In the genomic region with DNA sequence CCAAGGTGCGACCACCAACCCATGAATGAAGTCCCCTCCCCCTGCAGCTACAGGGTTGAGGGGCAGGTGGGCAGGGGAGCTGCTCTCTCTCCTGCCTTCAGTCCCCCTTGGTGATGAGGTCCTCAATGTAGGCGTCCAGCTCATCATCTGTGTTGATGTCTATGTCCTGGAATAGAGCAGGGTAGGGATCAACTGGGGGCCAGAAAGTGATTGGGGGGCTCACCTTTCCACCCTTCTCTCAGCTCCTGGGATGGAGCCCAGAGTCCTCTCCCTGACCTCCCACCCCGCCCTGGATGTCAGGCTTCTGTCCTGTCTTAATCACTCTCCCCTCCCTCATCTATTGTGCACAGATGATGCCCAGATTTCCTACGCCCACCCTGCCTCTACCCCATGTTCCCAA, we compare ENCODE assay signal across 19 cellular contexts. TPM values are rescaled to one million over a fixed set of nuclear protein-coding genes. Genes with fewer than 3 reads are reported as not detected.
A peak's percentile ranks its signal among the peaks of the same experiment; 100 is the strongest.
DNase-seq lines count a peak whose midpoint lies in the region; ATAC-seq and TF ChIP-seq lines count a peak whose summit lies in the region.
"Had no signal": no experiment of that assay in that cellular context is flagged by ENCODE, and none has a peak within 500 bp of the region (broad histone marks: within the 10 kb centered on the region; RNA-seq: fewer than 3 reads in every experiment).

No MANE protein-coding gene starts in this region.

- H3K4me1 Mint-ChIP-seq in activated T-cell treated with anti-CD3 and anti-CD28 coated beads, Interleukin-2, amount 50 U/mL, for 72 hours (ENCODE audit: low read depth), result peaks cover 12% of the 10 kb centered on the region
- H3K4me1 Mint-ChIP-seq in CD8-positive, alpha-beta memory T cell, result peaks cover 10 to 18% (median 14%) of the 10 kb centered on the region in 3 donors
- H3K4me1 Mint-ChIP-seq in endothelial cell (ENCODE audit: unreplicated experiment), result peaks cover 9% of the 10 kb centered on the region
- peaks cover 10% of the 10 kb centered on the region for H3K4me1 Mint-ChIP-seq in stimulated activated effector memory CD8-positive, alpha-beta T cell treated with anti-CD3 and anti-CD28 coated beads, Interleukin-12 subunit alpha, Interleukin-12 subunit beta, amount 100 ng/mL, for 72 hours

- no peak overlapping the region for H3K4me3 Mint-ChIP-seq in activated T-cell treated with anti-CD3 and anti-CD28 coated beads, Interleukin-2, amount 50 U/mL, for 72 hours
- H3K4me3 Mint-ChIP-seq in CD8-positive, alpha-beta memory T cell, result no peak overlapping the region
- H3K4me3 Mint-ChIP-seq in endothelial cell (ENCODE audit: unreplicated experiment), result peak overlapping the region; percentile 35
- H3K4me3 Mint-ChIP-seq in stimulated activated effector memory CD8-positive, alpha-beta T cell treated with anti-CD3 and anti-CD28 coated beads, Interleukin-12 subunit alpha, Interleukin-12 subunit beta, amount 100 ng/mL, for 72 hours, result no peak overlapping the region

- no peak for TF ChIP-seq CTCF in endothelial cell (IDR thresholded peaks at IDR 0.05; ENCODE audit: unreplicated experiment)

- POLR2A ChIA-PET in CD8-positive, alpha-beta memory T cell (lab: Charles Lee), result no interaction called here

- CTCF ChIA-PET in CD8-positive, alpha-beta memory T cell (lab: Charles Lee), result no interaction called here

- no peak for ATAC-seq in activated T-cell treated with anti-CD3 and anti-CD28 coated beads, Interleukin-2, amount 50 U/mL, for 72 hours (replicated peaks in 1 of 2)
- ATAC-seq in stimulated activated effector memory CD8-positive, alpha-beta T cell treated with anti-CD3 and anti-CD28 coated beads, Interleukin-12 subunit alpha, Interleukin-12 subunit beta, amount 100 ng/mL, for 72 hours, result no peak
- ATAC-seq: Right ventricle myocardium inferior had no signal

- H3K27ac Mint-ChIP-seq in activated T-cell treated with anti-CD3 and anti-CD28 coated beads, Interleukin-2, amount 50 U/mL, for 72 hours, result peak overlapping the region; percentile 4
- peak overlapping the region in 6 of 8 donors; percentile 14 to 75 (median 26) for H3K27ac Mint-ChIP-seq in CD8-positive, alpha-beta memory T cell
- no peak overlapping the region for H3K27ac Mint-ChIP-seq in endothelial cell (ENCODE audit: unreplicated experiment)
- H3K27ac Mint-ChIP-seq in stimulated activated effector memory CD8-positive, alpha-beta T cell treated with anti-CD3 and anti-CD28 coated beads, Interleukin-12 subunit alpha, Interleukin-12 subunit beta, amount 100 ng/mL, for 72 hours, result peak overlapping the region; percentile 48

- H3K4me1 ChIP-seq in CD8-positive, alpha-beta memory T cell (ENCODE audit: insufficient read depth, low read length), result peaks cover 20% of the 10 kb centered on the region
- H3K4me1 ChIP-seq: SJSA1 had no signal

- H3K4me3 ChIP-seq in CD8-positive, alpha-beta memory T cell (ENCODE audit: low read length), result no peak overlapping the region
- H3K4me3 ChIP-seq: SJSA1 had no signal

- H3K36me3 Mint-ChIP-seq in activated T-cell treated with anti-CD3 and anti-CD28 coated beads, Interleukin-2, amount 50 U/mL, for 72 hours (ENCODE audit: insufficient read depth in 2 of 2), result peaks cover 0 to 8% of the 10 kb centered on the region in 2 donors
- H3K36me3 Mint-ChIP-seq in CD8-positive, alpha-beta memory T cell, result peaks cover 9 to 70% (median 25%) of the 10 kb centered on the region in 3 donors
- peaks cover 59% of the 10 kb centered on the region for H3K36me3 Mint-ChIP-seq in endothelial cell (ENCODE audit: low read depth, unreplicated experiment)
- peaks cover 64% of the 10 kb centered on the region for H3K36me3 Mint-ChIP-seq in stimulated activated effector memory CD8-positive, alpha-beta T cell treated with anti-CD3 and anti-CD28 coated beads, Interleukin-12 subunit alpha, Interleukin-12 subunit beta, amount 100 ng/mL, for 72 hours

- no peaks in the 10 kb centered on the region for H3K27me3 Mint-ChIP-seq in activated T-cell treated with anti-CD3 and anti-CD28 coated beads, Interleukin-2, amount 50 U/mL, for 72 hours (ENCODE audit: low read depth)
- peaks cover 0 to 1% of the 10 kb centered on the region in 2 donors for H3K27me3 Mint-ChIP-seq in CD8-positive, alpha-beta memory T cell
- peaks cover 4% of the 10 kb centered on the region for H3K27me3 Mint-ChIP-seq in endothelial cell (ENCODE audit: unreplicated experiment)

- no peaks in the 10 kb centered on the region for H3K9me3 ChIP-seq in CD8-positive, alpha-beta memory T cell (ENCODE audit: low read length)
- H3K9me3 ChIP-seq: SJSA1 had no signal

- DNase-seq in activated T-cell treated with anti-CD3 and anti-CD28 coated beads, Interleukin-2, amount 50 U/mL, for 72 hours, result no peak
- DNase-seq in activated T-cell treated with anti-CD3 and anti-CD28 coated beads, Interleukin-2, amount 50 U/mL, for 1 hour, result no peak
- no peak for DNase-seq in CD8-positive, alpha-beta memory T cell
- DNase-seq in endothelial cell (ENCODE audit: low spot score), result no peak
- DNase-seq in stimulated activated effector memory CD8-positive, alpha-beta T cell treated with anti-CD3 and anti-CD28 coated beads, Interleukin-12 subunit alpha, Interleukin-12 subunit beta, amount 100 ng/mL, for 72 hours (ENCODE audit: low spot score in 2 of 2), result no peak
- DNase-seq in NCI-H1694 treated with DMSO at 0.1 percent for 48 hours (lab: John Stamatoyannopoulos, UW), result no peak
- DNase-seq in middle frontal gyrus (ENCODE audit: extremely low spot score, low spot score), result no peak
- DNase-seq: EL, H7, Kasumi-1, NCI-H1417 treated with DMSO at 0.1 percent for 48 hours, NCI-H187 treated with DMSO at 0.1 percent for 48 hours, NCI-H2107, NCI-H446 treated with DMSO at 0.1 percent for 48 hours, NCI-H526 treated with DMSO at 0.1 percent for 48 hours, OCI-M1 had no signal

- peaks cover 45% of the 10 kb centered on the region for H3K36me3 ChIP-seq in CD8-positive, alpha-beta memory T cell (ENCODE audit: insufficient read depth, low read length)

- H3K27me3 ChIP-seq in CD8-positive, alpha-beta memory T cell (ENCODE audit: insufficient read depth, low read length, poor library complexity, severe bottlenecking), result no peaks in the 10 kb centered on the region
- H3K27me3 ChIP-seq: SJSA1 had no signal

- no peaks in the 10 kb centered on the region for H3K9me3 Mint-ChIP-seq in activated T-cell treated with anti-CD3 and anti-CD28 coated beads, Interleukin-2, amount 50 U/mL, for 72 hours
- H3K9me3 Mint-ChIP-seq in CD8-positive, alpha-beta memory T cell, result peaks cover 0 to 3% (median 0%) of the 10 kb centered on the region in 5 donors
- no peaks in the 10 kb centered on the region for H3K9me3 Mint-ChIP-seq in endothelial cell (ENCODE audit: unreplicated experiment)
- H3K9me3 Mint-ChIP-seq in stimulated activated effector memory CD8-positive, alpha-beta T cell treated with anti-CD3 and anti-CD28 coated beads, Interleukin-12 subunit alpha, Interleukin-12 subunit beta, amount 100 ng/mL, for 72 hours, result no peaks in the 10 kb centered on the region

- H3K27ac ChIP-seq in CD8-positive, alpha-beta memory T cell (ENCODE audit: low read depth, low read length), result no peak overlapping the region
- H3K27ac ChIP-seq: C4-2B, SJSA1 had no signal

RNA-seq across cellular contexts. Expression of gene MORC2, which starts 41.9 kb away (rescaled TPM):
- total RNA-seq in activated T-cell treated with anti-CD3 and anti-CD28 coated beads, Interleukin-2, amount 50 U/mL, for 72 hours, result 10 to 100 TPM; 27.2 to 42.0 TPM
- 10 to 100 TPM; 28.7 to 29.9 TPM for total RNA-seq in CD8-positive, alpha-beta memory T cell
- 13.0 TPM for polyA plus RNA-seq in CD8-positive, alpha-beta memory T cell
- 56.2 TPM for total RNA-seq in endothelial cell (ENCODE audit: unreplicated experiment)

RNA-seq across cellular contexts. Expression of gene TUG1, which starts 42.4 kb away (rescaled TPM):
- 10 to 100 TPM; 64.2 to 86.7 TPM for total RNA-seq in activated T-cell treated with anti-CD3 and anti-CD28 coated beads, Interleukin-2, amount 50 U/mL, for 72 hours
- 10 to 100 TPM; 46.6 to 49.9 TPM for total RNA-seq in CD8-positive, alpha-beta memory T cell
- 21.3 TPM for polyA plus RNA-seq in CD8-positive, alpha-beta memory T cell
- 155 TPM for total RNA-seq in endothelial cell (ENCODE audit: unreplicated experiment)
